ENCODE assay signal across 11 cellular contexts in genomic region chr12:2267624-2268477, GRCh38.
A peak's percentile ranks its signal among the peaks of the same experiment; 100 is the strongest.
DNase-seq lines count a peak whose midpoint lies in the region; ATAC-seq, FAIRE-seq and TF ChIP-seq lines count a peak whose summit lies in the region.
"Had no signal": no experiment of that assay in that cellular context is flagged by ENCODE, and none has a peak within 500 bp of the region (broad histone marks: within the 10 kb centered on the region; RNA-seq: fewer than 3 reads in every experiment).

No MANE protein-coding gene starts in this region.

- DNase-seq in EL (peak; percentile 92), RCC 7860 (ENCODE audit: low spot score) (peak; percentile 68), fibroblast of lung (ENCODE audit: low read depth in 2 of 2) (peak; percentile 38 to 88), psoas muscle (peak; percentile 71 to 79)
- DNase-seq in activated naive CD4-positive, alpha-beta T cell treated with anti-CD3 and anti-CD28 coated beads for 36 hours = no peak
- DNase-seq in effector memory CD8-positive, alpha-beta T cell = no peak
- DNase-seq: activated CD8-positive, alpha-beta memory T cell treated with anti-CD3 and anti-CD28 coated beads, Interleukin-2, amount 50 U/mL, for 48 hours; CD4-positive, alpha-beta memory T cell had no signal

- H3K4me1 ChIP-seq in fibroblast of lung (ENCODE audit: control insufficient read depth, extremely low read depth, insufficient read depth, low read length) = peaks cover 53% of the 10 kb centered on the region
- H3K4me1 ChIP-seq in psoas muscle = no peaks in the 10 kb centered on the region

- intact Hi-C loops in psoas muscle (cut with DNase I) = no loop called here
- intact Hi-C loops in activated naive CD4-positive, alpha-beta T cell treated with anti-CD3 and anti-CD28 coated beads for 36 hours (cut with micrococcal nuclease) = no loop called here

- H3K27me3 Mint-ChIP-seq in activated naive CD4-positive, alpha-beta T cell treated with anti-CD3 and anti-CD28 coated beads for 36 hours (ENCODE audit: low read depth) = no peaks in the 10 kb centered on the region
- H3K27me3 Mint-ChIP-seq in effector memory CD8-positive, alpha-beta T cell = peaks cover 18 to 35% of the 10 kb centered on the region in 2 donors

- peak in 3 of 4 donors; percentile 43 to 52 (median 51) for ATAC-seq in psoas muscle
- ATAC-seq in GM21717 (IDR thresholded peaks at IDR 0.05; ENCODE audit: unreplicated experiment) = no peak
- ATAC-seq in GM21360 (IDR thresholded peaks at IDR 0.05; ENCODE audit: unreplicated experiment) = no peak
- no peak for ATAC-seq in effector memory CD8-positive, alpha-beta T cell (replicated peaks)

- H3K4me1 Mint-ChIP-seq in activated naive CD4-positive, alpha-beta T cell treated with anti-CD3 and anti-CD28 coated beads for 36 hours (ENCODE audit: low read depth) = no peaks in the 10 kb centered on the region
- no peaks in the 10 kb centered on the region for H3K4me1 Mint-ChIP-seq in effector memory CD8-positive, alpha-beta T cell (ENCODE audit: low read depth in 2 of 2)
- H3K4me1 Mint-ChIP-seq: CD4-positive, alpha-beta memory T cell; central memory CD8-positive, alpha-beta T cell had no signal

- H3K9ac ChIP-seq in fibroblast of lung (ENCODE audit: insufficient read depth, low read length) = peak overlapping the region; percentile 24

- H3K79me2 ChIP-seq in fibroblast of lung (ENCODE audit: control insufficient read depth, insufficient read depth, low read length) = no peaks in the 10 kb centered on the region

- H3K27me3 ChIP-seq in fibroblast of lung (ENCODE audit: control insufficient read depth, insufficient read depth, low read length) (no peaks in the 10 kb centered on the region), psoas muscle (ENCODE audit: insufficient read depth in 3 of 3, low read length in 2 of 3) (peaks cover 0 to 35% (median 2%) of the 10 kb centered on the region in 3 donors)

- H3K4me2 ChIP-seq in fibroblast of lung (ENCODE audit: extremely low read depth, insufficient read depth, low read length) = peak overlapping the region; percentile 26

- H3K36me3 Mint-ChIP-seq in activated naive CD4-positive, alpha-beta T cell treated with anti-CD3 and anti-CD28 coated beads for 36 hours (ENCODE audit: low read depth) = no peaks in the 10 kb centered on the region
- no peaks in the 10 kb centered on the region for H3K36me3 Mint-ChIP-seq in effector memory CD8-positive, alpha-beta T cell (ENCODE audit: insufficient read depth)
- H3K36me3 Mint-ChIP-seq: CD4-positive, alpha-beta memory T cell had no signal

- no peak overlapping the region for H2AFZ ChIP-seq in fibroblast of lung (ENCODE audit: low read length)

- CTCF ChIA-PET in activated naive CD4-positive, alpha-beta T cell treated with anti-CD3 and anti-CD28 coated beads for 36 hours (lab: Charles Lee) = no interaction called here

- no peaks in the 10 kb centered on the region for H3K9me3 Mint-ChIP-seq in activated naive CD4-positive, alpha-beta T cell treated with anti-CD3 and anti-CD28 coated beads for 36 hours
- no peaks in the 10 kb centered on the region for H3K9me3 Mint-ChIP-seq in effector memory CD8-positive, alpha-beta T cell
- H3K9me3 Mint-ChIP-seq: CD4-positive, alpha-beta memory T cell; central memory CD8-positive, alpha-beta T cell had no signal

- WGBS in psoas muscle, 3 donors = 22 to 30% (median 28%) methylated on average over 13 of the region's 13 CpGs

- TF ChIP-seq CTCF in fibroblast of lung (conservative IDR thresholded peaks at IDR 0.05 in 1 of 2, IDR thresholded peaks at IDR 0.05 in 1 of 2; ENCODE audit: low read depth in 1 of 2, low read length in 2 of 2) = no peak
- TF ChIP-seq CTCF in psoas muscle (IDR thresholded peaks at IDR 0.05) = no peak

- no peak overlapping the region for H3K4me3 ChIP-seq in fibroblast of lung (replicated peaks in 1 of 4; ENCODE audit: control extremely low read depth in 1 of 4, insufficient read depth in 1 of 4, low read depth in 3 of 4, low read length in 4 of 4)
- H3K4me3 ChIP-seq in psoas muscle = no peak overlapping the region

- FAIRE-seq in RCC 7860 (lab: Jason Lieb, UNC) = peak; percentile 21

- no peak overlapping the region for H3K4me3 Mint-ChIP-seq in activated naive CD4-positive, alpha-beta T cell treated with anti-CD3 and anti-CD28 coated beads for 36 hours
- no peak overlapping the region for H3K4me3 Mint-ChIP-seq in effector memory CD8-positive, alpha-beta T cell
- H3K4me3 Mint-ChIP-seq: CD4-positive, alpha-beta memory T cell; central memory CD8-positive, alpha-beta T cell had no signal

- no peak overlapping the region for H3K27ac Mint-ChIP-seq in activated naive CD4-positive, alpha-beta T cell treated with anti-CD3 and anti-CD28 coated beads for 36 hours
- no peak overlapping the region for H3K27ac Mint-ChIP-seq in effector memory CD8-positive, alpha-beta T cell
- H3K27ac Mint-ChIP-seq: CD4-positive, alpha-beta memory T cell had no signal

- peak overlapping the region; percentile 80 for H3K27ac ChIP-seq in fibroblast of lung (ENCODE audit: insufficient read depth, low read length)
- H3K27ac ChIP-seq in psoas muscle = no peak overlapping the region

- H3K9me3 ChIP-seq in fibroblast of lung (ENCODE audit: control insufficient read depth, insufficient read depth, low read depth, low read length) = no peaks in the 10 kb centered on the region
- H3K9me3 ChIP-seq in psoas muscle = no peaks in the 10 kb centered on the region

- H4K20me1 ChIP-seq in fibroblast of lung (ENCODE audit: control insufficient read depth, extremely low read depth, insufficient read depth, low read length) = no peaks in the 10 kb centered on the region

- no peaks in the 10 kb centered on the region for H3K36me3 ChIP-seq in fibroblast of lung (ENCODE audit: control insufficient read depth, insufficient read depth, low read length)
- no peaks in the 10 kb centered on the region for H3K36me3 ChIP-seq in psoas muscle (ENCODE audit: insufficient read depth in 1 of 2, low read depth in 1 of 2)

Comparison
In these comparisons a context has a peak if more than half of its experiments do, and no peak if none do; other contexts are left out.
1. DNase-seq: peak in EL (single experiment), RCC 7860 (single experiment), fibroblast of lung (2 of 2) and psoas muscle (2 of 2); none in activated naive CD4-positive, alpha-beta T cell treated with anti-CD3 and anti-CD28 coated beads for 36 hours (single experiment) and effector memory CD8-positive, alpha-beta T cell (0 of 3).
2. ATAC-seq: peak in psoas muscle (3 of 4); none in GM21717 (single experiment), GM21360 (single experiment) and effector memory CD8-positive, alpha-beta T cell (single experiment).